Comparison of ENCODE assay signal across 8 cellular contexts in the genomic region with DNA sequence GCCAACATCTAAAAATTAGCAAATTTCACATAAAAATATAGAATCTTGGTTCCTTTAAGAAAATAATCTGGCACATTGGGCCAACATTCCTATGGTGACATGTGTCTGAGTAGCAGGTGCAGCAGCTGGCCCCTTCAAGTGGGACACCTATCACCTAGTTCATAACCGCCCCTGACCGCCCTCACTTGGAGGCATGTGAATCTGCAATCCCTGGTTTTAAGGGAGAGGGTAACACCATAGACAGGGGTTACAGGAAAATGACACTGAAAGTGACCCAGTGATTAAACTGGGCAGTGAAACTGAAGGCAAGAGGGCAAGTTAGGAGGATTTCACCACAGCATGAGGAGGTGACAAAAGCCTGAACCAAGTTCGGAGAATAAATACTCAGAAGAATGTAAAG. TPM values are rescaled to one million over a fixed set of nuclear protein-coding genes. Genes with fewer than 3 reads are reported as not detected.
DNase-seq lines count a peak whose midpoint lies in the region; ATAC-seq and TF ChIP-seq lines count a peak whose summit lies in the region.

No MANE protein-coding gene starts in this region.

- no peaks in the 10 kb centered on the region for H3K27me3 Mint-ChIP-seq in CD4-positive, CD25-positive, alpha-beta regulatory T cell
- peaks cover 29% of the 10 kb centered on the region for H3K27me3 Mint-ChIP-seq in neural crest cell (ENCODE audit: low read depth)

- peaks cover 0 to 2% (median 0%) of the 10 kb centered on the region in 7 donors for H3K9me3 Mint-ChIP-seq in CD4-positive, CD25-positive, alpha-beta regulatory T cell
- H3K9me3 Mint-ChIP-seq in neural crest cell, result peaks cover 2% of the 10 kb centered on the region

- H2AFZ ChIP-seq in Karpas-422 (ENCODE audit: low read length), result no peak overlapping the region

- H3K4me3 Mint-ChIP-seq in CD4-positive, CD25-positive, alpha-beta regulatory T cell, result peak overlapping the region; percentile 86 to 96 (median 94)
- H3K4me3 Mint-ChIP-seq in neural crest cell, result peak overlapping the region; percentile 96

- peak overlapping the region; percentile 86 for H3K4me3 ChIP-seq in CD4-positive, CD25-positive, alpha-beta regulatory T cell (ENCODE audit: low read depth, low read length)
- H3K4me3 ChIP-seq in Karpas-422 (ENCODE audit: low read length), result peak overlapping the region; percentile 78
- H3K4me3 ChIP-seq in choroid plexus epithelial cell (ENCODE audit: low read depth, low read length), result peak overlapping the region; percentile 81

- peaks cover 2% of the 10 kb centered on the region for H3K27me3 ChIP-seq in CD4-positive, CD25-positive, alpha-beta regulatory T cell (ENCODE audit: control insufficient read depth, insufficient read depth, low read length)
- H3K27me3 ChIP-seq in Karpas-422 (ENCODE audit: low read length), result no peaks in the 10 kb centered on the region

- peaks cover 38% of the 10 kb centered on the region for H3K4me1 ChIP-seq in CD4-positive, CD25-positive, alpha-beta regulatory T cell (ENCODE audit: control insufficient read depth, insufficient read depth, low read length, poor library complexity, severe bottlenecking)
- peaks cover 20% of the 10 kb centered on the region for H3K4me1 ChIP-seq in Karpas-422 (ENCODE audit: low read length)

- TF ChIP-seq CTCF in choroid plexus epithelial cell (conservative IDR thresholded peaks at IDR 0.05; ENCODE audit: low read depth, low read length) (no peak), neural crest cell (conservative IDR thresholded peaks at IDR 0.05) (no peak)

- peak overlapping the region; percentile 35 to 84 (median 80) for H3K27ac Mint-ChIP-seq in CD4-positive, CD25-positive, alpha-beta regulatory T cell
- no peak overlapping the region for H3K27ac Mint-ChIP-seq in neural crest cell (ENCODE audit: unreplicated experiment)

- H3K36me3 Mint-ChIP-seq in CD4-positive, CD25-positive, alpha-beta regulatory T cell, result peaks cover 17% of the 10 kb centered on the region
- no peaks in the 10 kb centered on the region for H3K36me3 Mint-ChIP-seq in neural crest cell (ENCODE audit: low read depth)

- H3K36me3 ChIP-seq in CD4-positive, CD25-positive, alpha-beta regulatory T cell (ENCODE audit: control insufficient read depth, insufficient read depth, low read length), result peaks cover 7% of the 10 kb centered on the region
- no peaks in the 10 kb centered on the region for H3K36me3 ChIP-seq in Karpas-422 (ENCODE audit: insufficient read depth, low read length)

- peak overlapping the region; percentile 80 for H3K9ac ChIP-seq in Karpas-422 (ENCODE audit: low read length)

- DNase-seq in CD4-positive, CD25-positive, alpha-beta regulatory T cell, result no peak
- no peak for DNase-seq in Karpas-422
- DNase-seq in choroid plexus epithelial cell (ENCODE audit: low read depth), result no peak
- no peak for DNase-seq in neural crest cell (ENCODE audit: low read depth, low spot score)
- DNase-seq in DMS79 treated with DMSO at 0.1 percent for 48 hours (lab: John Stamatoyannopoulos, UW), result no peak
- no peak for DNase-seq in NCI-H345 treated with DMSO at 0.1 percent for 48 hours (lab: John Stamatoyannopoulos, UW; ENCODE audit: unreplicated experiment)
- DNase-seq in 8988T, result no peak

- no peaks in the 10 kb centered on the region for H3K9me2 ChIP-seq in Karpas-422 (replicated peaks; ENCODE audit: insufficient read depth, low read length)

- no peak for ATAC-seq in CD4-positive, CD25-positive, alpha-beta regulatory T cell (ENCODE audit: low read depth in 2 of 2)
- no peak for ATAC-seq in HG02588 (IDR thresholded peaks at IDR 0.05; ENCODE audit: unreplicated experiment)

- H3K4me1 Mint-ChIP-seq in CD4-positive, CD25-positive, alpha-beta regulatory T cell, result peaks cover 19 to 56% (median 39%) of the 10 kb centered on the region in 4 donors
- peaks cover 30% of the 10 kb centered on the region for H3K4me1 Mint-ChIP-seq in neural crest cell

- no peak overlapping the region for H3K27ac ChIP-seq in CD4-positive, CD25-positive, alpha-beta regulatory T cell (ENCODE audit: insufficient read depth, low read length, poor library complexity, severe bottlenecking)
- H3K27ac ChIP-seq in Karpas-422 (ENCODE audit: low read length), result no peak overlapping the region

- no peaks in the 10 kb centered on the region for H3K9me3 ChIP-seq in CD4-positive, CD25-positive, alpha-beta regulatory T cell (ENCODE audit: control insufficient read depth in 2 of 2, low read length in 2 of 2)
- no peaks in the 10 kb centered on the region for H3K9me3 ChIP-seq in Karpas-422 (ENCODE audit: low read length)

- peak overlapping the region; percentile 86 for H3K4me2 ChIP-seq in Karpas-422 (ENCODE audit: low read depth, low read length, poor library complexity, severe bottlenecking)

- no peaks in the 10 kb centered on the region for H4K20me1 ChIP-seq in Karpas-422 (ENCODE audit: insufficient read depth, low read depth, low read length)

- H3K79me2 ChIP-seq in Karpas-422 (ENCODE audit: low read length), result peaks cover 50% of the 10 kb centered on the region

RNA-seq across cellular contexts. Expression of a gene that starts 1.1 kb away (rescaled TPM):
- total RNA-seq in CD4-positive, CD25-positive, alpha-beta regulatory T cell, result 69.2 TPM
- 100 to 1,000 TPM; 117 to 165 (median 146) TPM for polyA plus RNA-seq in CD4-positive, CD25-positive, alpha-beta regulatory T cell
- total RNA-seq in Karpas-422 (2014; rRNA removed; shearing (Covaris generic); ENCODE audit: low replicate concordance), result 26.3 and 83.9 TPM in 2 replicates
- 32.8 and 33.7 TPM in 2 replicates for total RNA-seq in neural crest cell
